Comparison of ENCODE assay signal across 18 cellular contexts in the genomic region with DNA sequence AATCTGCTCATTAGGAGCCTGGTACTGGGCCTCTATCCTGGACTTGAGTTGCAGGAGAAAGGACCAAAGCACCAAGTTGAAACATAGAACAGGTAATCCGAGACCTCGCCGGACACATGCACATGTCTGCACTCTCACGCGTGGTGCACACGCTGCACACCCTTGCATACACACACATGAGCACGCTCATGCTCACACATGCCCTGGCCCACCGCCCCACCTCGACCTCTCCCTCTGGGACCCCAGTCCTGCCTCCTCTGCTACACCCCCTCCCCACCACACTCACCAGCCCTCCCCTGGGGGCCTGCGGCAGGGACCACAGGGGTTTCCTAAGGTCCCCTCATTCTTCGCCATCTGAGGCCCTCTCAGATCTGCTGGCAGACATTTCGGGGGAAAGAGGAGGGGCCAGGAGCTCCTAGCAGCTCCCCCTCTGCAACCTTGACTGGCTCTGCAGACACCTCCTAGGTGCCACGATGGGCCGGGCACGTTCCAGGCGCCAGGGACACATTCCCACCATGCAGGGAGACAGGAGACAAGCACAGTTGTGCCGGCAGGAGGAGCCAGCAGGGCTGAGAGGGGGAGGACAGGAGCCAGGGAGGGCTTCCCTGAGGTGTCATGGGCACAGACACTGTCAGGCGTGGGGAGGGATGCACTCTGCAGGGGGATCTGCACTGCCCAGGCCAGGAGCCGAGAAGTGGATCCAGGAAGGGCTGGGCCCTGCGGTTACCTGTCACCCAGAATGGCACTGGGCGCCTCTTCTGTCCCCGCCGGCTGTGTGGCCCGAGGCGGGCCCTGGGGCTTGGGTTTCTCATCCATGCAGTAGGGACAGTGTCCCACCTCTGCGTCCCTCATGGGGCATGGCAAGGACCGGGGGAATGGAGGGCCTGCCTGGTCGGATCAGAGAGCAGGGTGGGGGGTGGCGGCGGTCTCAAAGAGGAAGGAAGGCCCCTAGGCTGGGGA. TPM values are rescaled to one million over a fixed set of nuclear protein-coding genes. Genes with fewer than 3 reads are reported as not detected.
DNase-seq lines count a peak whose midpoint lies in the region; ATAC-seq and TF ChIP-seq lines count a peak whose summit lies in the region.
"Had no signal": no experiment of that assay in that cellular context is flagged by ENCODE, and none has a peak within 500 bp of the region (broad histone marks: within the 10 kb centered on the region; RNA-seq: fewer than 3 reads in every experiment).

No MANE protein-coding gene starts in this region.

- H3K4me3 ChIP-seq in RWPE2 (ENCODE audit: severe bottlenecking): no peak overlapping the region
- no peak overlapping the region for H3K4me3 ChIP-seq in thoracic aorta
- H3K4me3 ChIP-seq in psoas muscle: no peak overlapping the region
- H3K4me3 ChIP-seq: HAP-1 had no signal

- no peak overlapping the region for H3K4me3 Mint-ChIP-seq in stimulated activated effector memory CD8-positive, alpha-beta T cell treated with anti-CD3 and anti-CD28 coated beads, Interleukin-12 subunit alpha, Interleukin-12 subunit beta, amount 100 ng/mL, for 72 hours
- H3K4me3 Mint-ChIP-seq: B cell; CD4-positive, alpha-beta T cell; IgD-negative memory B cell had no signal

- ATAC-seq in RWPE2 (ENCODE audit: low read depth) (no peak), thoracic aorta (ENCODE audit: insufficient number of reproducible peaks, low FRiP score, low read depth) (peak; percentile 55), psoas muscle (no peak)
- ATAC-seq in stimulated activated effector memory CD8-positive, alpha-beta T cell treated with anti-CD3 and anti-CD28 coated beads, Interleukin-12 subunit alpha, Interleukin-12 subunit beta, amount 100 ng/mL, for 72 hours: no peak

- DNase-seq in AG20443 (ENCODE audit: low spot score) (peak; percentile 5), D341Med (ENCODE audit: low spot score) (peak; percentile 28), RWPE2 (ENCODE audit: low spot score) (peak; percentile 84), thoracic aorta (ENCODE audit: low spot score) (no peak), psoas muscle (no peak), glomerular visceral epithelial cell (ENCODE audit: extremely low spot score) (no peak)
- DNase-seq in stimulated activated effector memory CD8-positive, alpha-beta T cell treated with anti-CD3 and anti-CD28 coated beads, Interleukin-12 subunit alpha, Interleukin-12 subunit beta, amount 100 ng/mL, for 72 hours (ENCODE audit: low spot score in 2 of 2): no peak
- DNase-seq: 8988T; Caco-2; CD4-positive, alpha-beta T cell; DMS153; DMS79; GDM1; KBM-7 had no signal

- H3K36me3 ChIP-seq in RWPE2 (ENCODE audit: low read depth) (no peaks in the 10 kb centered on the region), thoracic aorta (no peaks in the 10 kb centered on the region), psoas muscle (ENCODE audit: insufficient read depth in 1 of 2, low read depth in 1 of 2) (no peaks in the 10 kb centered on the region)
- H3K36me3 ChIP-seq: HAP-1 had no signal

- peaks cover 9% of the 10 kb centered on the region for H3K9me3 Mint-ChIP-seq in stimulated activated effector memory CD8-positive, alpha-beta T cell treated with anti-CD3 and anti-CD28 coated beads, Interleukin-12 subunit alpha, Interleukin-12 subunit beta, amount 100 ng/mL, for 72 hours

- no peak overlapping the region for H3K27ac Mint-ChIP-seq in stimulated activated effector memory CD8-positive, alpha-beta T cell treated with anti-CD3 and anti-CD28 coated beads, Interleukin-12 subunit alpha, Interleukin-12 subunit beta, amount 100 ng/mL, for 72 hours
- H3K27ac Mint-ChIP-seq: B cell; CD4-positive, alpha-beta T cell; IgD-negative memory B cell had no signal

- no peaks in the 10 kb centered on the region for H3K36me3 Mint-ChIP-seq in stimulated activated effector memory CD8-positive, alpha-beta T cell treated with anti-CD3 and anti-CD28 coated beads, Interleukin-12 subunit alpha, Interleukin-12 subunit beta, amount 100 ng/mL, for 72 hours
- H3K36me3 Mint-ChIP-seq: IgD-negative memory B cell had no signal

- no peaks in the 10 kb centered on the region for H3K4me1 Mint-ChIP-seq in stimulated activated effector memory CD8-positive, alpha-beta T cell treated with anti-CD3 and anti-CD28 coated beads, Interleukin-12 subunit alpha, Interleukin-12 subunit beta, amount 100 ng/mL, for 72 hours
- H3K4me1 Mint-ChIP-seq: B cell, IgD-negative memory B cell had no signal

- H3K27ac ChIP-seq in RWPE2 (ENCODE audit: poor library complexity, severe bottlenecking) (no peak overlapping the region), thoracic aorta (no peak overlapping the region), psoas muscle (no peak overlapping the region)
- H3K27ac ChIP-seq: C4-2B had no signal

- H3K4me1 ChIP-seq in RWPE2 (ENCODE audit: insufficient read depth, poor library complexity, severe bottlenecking): no peaks in the 10 kb centered on the region
- no peaks in the 10 kb centered on the region for H3K4me1 ChIP-seq in thoracic aorta (ENCODE audit: control insufficient read depth in 1 of 2, low read depth in 2 of 2)
- no peaks in the 10 kb centered on the region for H3K4me1 ChIP-seq in psoas muscle
- H3K4me1 ChIP-seq: Caco-2, HAP-1 had no signal

- H3K9me3 ChIP-seq in RWPE2 (ENCODE audit: severe bottlenecking): peaks cover 11% of the 10 kb centered on the region
- H3K9me3 ChIP-seq in thoracic aorta: peaks cover 6% of the 10 kb centered on the region
- H3K9me3 ChIP-seq in psoas muscle: peaks cover 6% of the 10 kb centered on the region
- H3K9me3 ChIP-seq: HAP-1 had no signal

- peaks cover 6% of the 10 kb centered on the region for H3K27me3 ChIP-seq in RWPE2 (ENCODE audit: insufficient read depth, poor library complexity, severe bottlenecking)
- no peaks in the 10 kb centered on the region for H3K27me3 ChIP-seq in thoracic aorta (replicated peaks; ENCODE audit: insufficient read depth)
- H3K27me3 ChIP-seq in psoas muscle (ENCODE audit: insufficient read depth in 3 of 3, low read length in 2 of 3): peaks cover 0 to 3% (median 0%) of the 10 kb centered on the region in 3 donors

- 86 to 90% (median 88%) methylated on average over 27 to 30 of the region's 30 CpGs for WGBS in psoas muscle, 3 donors

- intact Hi-C loops in psoas muscle (cut with DNase I): no loop called here

- TF ChIP-seq CTCF in RWPE2 (IDR thresholded peaks at IDR 0.05; ENCODE audit: poor library complexity, severe bottlenecking) (no peak), thoracic aorta (IDR thresholded peaks at IDR 0.05) (no peak), psoas muscle (IDR thresholded peaks at IDR 0.05) (no peak)

RNA-seq across cellular contexts. Expression of gene LSM14B, which starts 25.6 kb away (rescaled TPM):
- 10 to 100 TPM; 11.4 to 38.7 TPM for total RNA-seq in thoracic aorta
- 10 to 100 TPM; 52.4 to 67.0 (median 60.8) TPM for total RNA-seq in psoas muscle
- 10 to 100 TPM; 26.4 to 54.2 (median 39.6) TPM for polyA plus RNA-seq in psoas muscle

RNA-seq across cellular contexts. Expression of gene TAF4, which starts 31.0 kb away (rescaled TPM):
- 10 to 100 TPM; 10.4 to 11.0 TPM for total RNA-seq in thoracic aorta
- 10 to 100 TPM; 10.7 to 17.7 (median 14.4) TPM for total RNA-seq in psoas muscle
- polyA plus RNA-seq in psoas muscle: 1 to 10 TPM; 2.8 to 6.3 (median 3.3) TPM

RNA-seq across cellular contexts. Expression of gene PSMA7, which starts 46.5 kb away (rescaled TPM):
- total RNA-seq in thoracic aorta: 100 to 1,000 TPM; 185 to 228 TPM
- 100 to 1,000 TPM; 307 to 499 (median 459) TPM for total RNA-seq in psoas muscle
- 1,000 to 10,000 TPM in 1 of 3 donors, 100 to 1,000 TPM in 2; 652 to 1,146 (median 986) TPM for polyA plus RNA-seq in psoas muscle

RNA-seq across cellular contexts. Expression of gene SS18L1, which starts 46.9 kb away (rescaled TPM):
- 10 to 100 TPM; 10.7 to 21.7 TPM for total RNA-seq in thoracic aorta
- 10 to 100 TPM; 10.2 to 18.0 (median 13.2) TPM for total RNA-seq in psoas muscle
- 10 to 100 TPM; 10.1 to 12.7 (median 10.3) TPM for polyA plus RNA-seq in psoas muscle

Comparison
In these comparisons a context has a peak if more than half of its experiments do, and no peak if none do; other contexts are left out.
1. DNase-seq: peak in AG20443 (single experiment), D341Med (single experiment) and RWPE2 (single experiment); none in thoracic aorta (single experiment), stimulated activated effector memory CD8-positive, alpha-beta T cell treated with anti-CD3 and anti-CD28 coated beads, Interleukin-12 subunit alpha, Interleukin-12 subunit beta, amount 100 ng/mL, for 72 hours (0 of 2), psoas muscle (0 of 2) and glomerular visceral epithelial cell (single experiment).